ENCODE assay signal across 1 cellular context in genomic region chr7:40437936-40438634, GRCh38.
A peak's percentile ranks its signal among the peaks of the same experiment; 100 is the strongest.
TF ChIP-seq lines count a peak whose summit lies in the region.

No MANE protein-coding gene starts in this region.

TF ChIP-seq in K562, 482 proteins besides CTCF, POLR2A, EP300 and RAD21 (continued from another document):
- TF ChIP-seq HMBOX1 (IDR thresholded peaks at IDR 0.05): no peak
- peak; percentile 65 for TF ChIP-seq MAFK (IDR thresholded peaks at IDR 0.05; ENCODE audit: low read length)
- TF ChIP-seq CCAR2 (IDR thresholded peaks at IDR 0.05; ENCODE audit: low read depth, low read length): no peak
- TF ChIP-seq AFF4 (CRISPR knock-in tag; IDR thresholded peaks at IDR 0.05): no peak
- TF ChIP-seq FOXP4 (CRISPR knock-in tag; IDR thresholded peaks at IDR 0.05; ENCODE audit: borderline replicate concordance): no peak
- TF ChIP-seq KLF10 (CRISPR knock-in tag; IDR thresholded peaks at IDR 0.05): no peak
- peak; percentile 71 for TF ChIP-seq MAFG (tag; conservative IDR thresholded peaks at IDR 0.05)
- no peak for TF ChIP-seq GATAD2B (IDR thresholded peaks at IDR 0.05; ENCODE audit: borderline replicate concordance)
- TF ChIP-seq KLF13 (tag; IDR thresholded peaks at IDR 0.05; ENCODE audit: borderline replicate concordance, low read depth): no peak
- TF ChIP-seq RERE (CRISPR knock-in tag; IDR thresholded peaks at IDR 0.05; ENCODE audit: borderline replicate concordance): no peak
- no peak for TF ChIP-seq TAF9B (IDR thresholded peaks at IDR 0.05; ENCODE audit: partially characterized antibody)
- TF ChIP-seq C11orf30 (IDR thresholded peaks at IDR 0.05; ENCODE audit: low read depth): peak; percentile 66
- TF ChIP-seq GATA2 (CRISPR knock-in tag; IDR thresholded peaks at IDR 0.05): no peak
- TF ChIP-seq RBM15 (IDR thresholded peaks at IDR 0.05; ENCODE audit: insufficient read depth, low read length): no peak
- TF ChIP-seq THRB (CRISPR knock-in tag; conservative IDR thresholded peaks at IDR 0.05): no peak
- no peak for TF ChIP-seq ZNF318 (IDR thresholded peaks at IDR 0.05; ENCODE audit: borderline replicate concordance in 1 of 2, low read depth in 1 of 2)
- no peak for TF ChIP-seq PTBP1 (IDR thresholded peaks at IDR 0.05; ENCODE audit: low read depth, low read length)
- TF ChIP-seq HSF4 (CRISPR knock-in tag; IDR thresholded peaks at IDR 0.05; ENCODE audit: borderline replicate concordance): no peak
- TF ChIP-seq ZNF589 (CRISPR knock-in tag; IDR thresholded peaks at IDR 0.05; ENCODE audit: low read depth): no peak
- no peak for TF ChIP-seq ZNF512 (tag; IDR thresholded peaks at IDR 0.05)
- TF ChIP-seq ZNF174 (CRISPR knock-in tag; IDR thresholded peaks at IDR 0.05): no peak
- TF ChIP-seq MAFF (IDR thresholded peaks at IDR 0.05; ENCODE audit: low read length): peak; percentile 69
- no peak for TF ChIP-seq NFE2L1 (tag; IDR thresholded peaks at IDR 0.05; ENCODE audit: borderline replicate concordance, low read depth)
- no peak for TF ChIP-seq XRCC4 (IDR thresholded peaks at IDR 0.05; ENCODE audit: extremely low read depth, insufficient read depth, insufficient read length)
TF ChIP-seq in K562: peak in this region for 5.
